In the genomic region with DNA sequence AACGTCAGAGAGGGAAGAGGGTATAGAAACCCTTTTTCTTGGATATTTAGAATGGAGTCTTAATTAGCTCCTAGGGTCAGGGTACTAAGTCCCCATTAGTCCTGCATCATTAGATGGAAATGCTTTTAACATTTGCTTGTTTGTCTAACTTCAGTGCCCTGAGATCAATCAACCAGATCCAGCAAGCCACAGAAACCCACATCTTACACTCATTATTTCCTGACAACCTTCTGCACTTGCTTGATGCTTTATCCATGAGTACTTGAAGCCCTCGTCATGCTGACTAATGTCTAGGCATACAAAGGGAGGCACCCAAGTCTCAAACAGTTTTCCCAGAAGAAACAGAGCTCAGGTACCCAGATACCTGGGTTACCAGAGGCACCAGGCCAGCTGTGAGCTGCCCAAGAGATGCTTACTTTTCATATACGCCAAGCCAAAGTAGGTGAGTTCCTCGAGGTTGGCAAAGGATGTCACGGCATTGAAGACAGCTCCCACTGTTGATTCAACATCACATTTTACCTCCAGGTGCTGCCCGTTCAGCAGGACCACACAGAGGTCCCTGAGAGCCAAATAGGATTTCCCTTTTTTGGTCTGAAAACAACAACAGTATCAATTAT, we compare ENCODE assay signal across 13 cellular contexts. TPM values are rescaled to one million over a fixed set of nuclear protein-coding genes. Genes with fewer than 3 reads are reported as not detected.
A peak's percentile ranks its signal among the peaks of the same experiment; 100 is the strongest.
DNase-seq lines count a peak whose midpoint lies in the region; ATAC-seq and TF ChIP-seq lines count a peak whose summit lies in the region.
"Had no signal": no experiment of that assay in that cellular context is flagged by ENCODE, and none has a peak within 500 bp of the region (broad histone marks: within the 10 kb centered on the region; RNA-seq: fewer than 3 reads in every experiment).

No MANE protein-coding gene starts in this region.

- TF ChIP-seq POLR2A in ovary (IDR thresholded peaks at IDR 0.05): no peak

- in situ Hi-C loops in GM13976 (cut with MboI; ENCODE audit: low sequenced_read_pairs, unreplicated experiment): no loop called here

- no peaks in the 10 kb centered on the region for H3K4me1 Mint-ChIP-seq in CD4-positive, alpha-beta memory T cell
- H3K4me1 Mint-ChIP-seq: T-cell had no signal

- H3K27ac ChIP-seq in right atrium auricular region (no peak overlapping the region), ovary (no peak overlapping the region)
- H3K27ac ChIP-seq in CD4-positive, alpha-beta memory T cell (ENCODE audit: low read depth, low read length): no peak overlapping the region

- no peak for ATAC-seq in left cardiac atrium
- ATAC-seq in HG02623 (IDR thresholded peaks at IDR 0.05; ENCODE audit: unreplicated experiment): peak; percentile 69
- peak; percentile 56 for ATAC-seq in HG03520 (IDR thresholded peaks at IDR 0.05; ENCODE audit: unreplicated experiment)
- ATAC-seq: natural killer cell treated with Interleukin-12 subunit alpha and Interleukin-12 subunit beta and Interleukin-15 and Interleukin-18, amount 100 ng/mL, for 72 hours; T-cell had no signal

- peaks cover 0 to 2% (median 0%) of the 10 kb centered on the region in 8 donors for H3K9me3 Mint-ChIP-seq in CD4-positive, alpha-beta memory T cell
- H3K9me3 Mint-ChIP-seq: activated naive CD4-positive, alpha-beta T cell treated with anti-CD3 and anti-CD28 coated beads for 36 hours; natural killer cell treated with Interleukin-12 subunit alpha and Interleukin-12 subunit beta and Interleukin-15 and Interleukin-18, amount 100 ng/mL, for 72 hours; T-cell had no signal

- H3K36me3 ChIP-seq in right atrium auricular region (no peaks in the 10 kb centered on the region), ovary (no peaks in the 10 kb centered on the region)
- H3K36me3 ChIP-seq in CD4-positive, alpha-beta memory T cell (ENCODE audit: insufficient read depth, low read length): no peaks in the 10 kb centered on the region

- no peak for TF ChIP-seq CTCF in right atrium auricular region (IDR thresholded peaks at IDR 0.05)
- no peak for TF ChIP-seq CTCF in GM13976 (IDR thresholded peaks at IDR 0.05; ENCODE audit: borderline replicate concordance, control extremely low read depth, extremely low read depth, insufficient read depth, missing control alignments)
- no peak for TF ChIP-seq CTCF in ovary (IDR thresholded peaks at IDR 0.05)

- H3K27me3 ChIP-seq in right atrium auricular region: no peaks in the 10 kb centered on the region
- H3K27me3 ChIP-seq in CD4-positive, alpha-beta memory T cell (ENCODE audit: insufficient read depth, low read length): no peaks in the 10 kb centered on the region
- no peaks in the 10 kb centered on the region for H3K27me3 ChIP-seq in ovary

- CTCF ChIA-PET in CD4-positive, alpha-beta memory T cell (lab: Charles Lee; ENCODE audit: partially characterized antibody): no interaction called here

- intact Hi-C loops in left cardiac atrium (cut with DNase I): no loop called here
- intact Hi-C loops in CD4-positive, alpha-beta memory T cell (cut with micrococcal nuclease): no loop called here
- intact Hi-C loops in ovary (cut with DNase I): no loop called here

- H3K36me3 Mint-ChIP-seq in CD4-positive, alpha-beta memory T cell: no peaks in the 10 kb centered on the region
- H3K36me3 Mint-ChIP-seq: natural killer cell treated with Interleukin-12 subunit alpha and Interleukin-12 subunit beta and Interleukin-15 and Interleukin-18, amount 100 ng/mL, for 72 hours; T-cell had no signal

- TF ChIP-seq EP300 in ovary (IDR thresholded peaks at IDR 0.05): no peak

- peak; percentile 54 for DNase-seq in right atrium auricular region (ENCODE audit: low spot score)
- no peak for DNase-seq in left cardiac atrium
- DNase-seq in GM13976 (ENCODE audit: low spot score): no peak
- DNase-seq in CD4-positive, alpha-beta memory T cell: no peak
- DNase-seq in ovary: no peak
- DNase-seq in HCEC 1CT: no peak
- DNase-seq: activated naive CD4-positive, alpha-beta T cell treated with anti-CD3 and anti-CD28 coated beads for 36 hours; DMS153; kidney glomerular epithelial cell; T-cell had no signal

- 80 to 83% (median 81%) methylated on average over 6 of the region's 6 CpGs for WGBS in ovary, 3 donors

- H3K9me3 ChIP-seq in right atrium auricular region: no peaks in the 10 kb centered on the region
- no peaks in the 10 kb centered on the region for H3K9me3 ChIP-seq in CD4-positive, alpha-beta memory T cell (ENCODE audit: control insufficient read depth in 1 of 2, low read length in 2 of 2)
- H3K9me3 ChIP-seq in ovary: no peaks in the 10 kb centered on the region

- H3K4me3 Mint-ChIP-seq in CD4-positive, alpha-beta memory T cell: no peak overlapping the region
- H3K4me3 Mint-ChIP-seq: activated naive CD4-positive, alpha-beta T cell treated with anti-CD3 and anti-CD28 coated beads for 36 hours; natural killer cell treated with Interleukin-12 subunit alpha and Interleukin-12 subunit beta and Interleukin-15 and Interleukin-18, amount 100 ng/mL, for 72 hours; T-cell had no signal

- H3K4me3 ChIP-seq in right atrium auricular region (no peak overlapping the region), ovary (no peak overlapping the region)
- no peak overlapping the region for H3K4me3 ChIP-seq in CD4-positive, alpha-beta memory T cell (ENCODE audit: low read length in 2 of 2)

- H3K27me3 Mint-ChIP-seq in CD4-positive, alpha-beta memory T cell: peaks cover 3 to 6% of the 10 kb centered on the region in 2 donors

- POLR2A ChIA-PET in CD4-positive, alpha-beta memory T cell (lab: Charles Lee; ENCODE audit: partially characterized antibody): no interaction called here

- no peak overlapping the region for H3K27ac Mint-ChIP-seq in CD4-positive, alpha-beta memory T cell
- H3K27ac Mint-ChIP-seq: activated naive CD4-positive, alpha-beta T cell treated with anti-CD3 and anti-CD28 coated beads for 36 hours; natural killer cell treated with Interleukin-12 subunit alpha and Interleukin-12 subunit beta and Interleukin-15 and Interleukin-18, amount 100 ng/mL, for 72 hours; T-cell had no signal

- H3K4me1 ChIP-seq in right atrium auricular region (peaks cover 0 to 10% of the 10 kb centered on the region in 2 donors), ovary (ENCODE audit: insufficient read depth) (no peaks in the 10 kb centered on the region)
- no peaks in the 10 kb centered on the region for H3K4me1 ChIP-seq in CD4-positive, alpha-beta memory T cell (ENCODE audit: insufficient read depth, low read length)

RNA-seq across cellular contexts. Expression of a gene that starts 42.7 kb away (rescaled TPM):
- 1 to 10 TPM; 1.2 to 7.5 TPM for total RNA-seq in right atrium auricular region
- 1 to 10 TPM; 6.0 to 7.7 TPM for total RNA-seq in left cardiac atrium
- not detected for total RNA-seq in CD4-positive, alpha-beta memory T cell
- polyA plus RNA-seq in CD4-positive, alpha-beta memory T cell: not detected
- 10 to 100 TPM in 1 of 7 donors, under 1 TPM in 4, not detected in 2; 0.15 to 11.8 (median 0.69) TPM for total RNA-seq in ovary
- under 1 TPM in 1 of 2 donors, not detected in 1; 0.70 TPM for polyA plus RNA-seq in ovary
- total RNA-seq: activated naive CD4-positive, alpha-beta T cell treated with anti-CD3 and anti-CD28 coated beads for 36 hours; natural killer cell treated with Interleukin-12 subunit alpha and Interleukin-12 subunit beta and Interleukin-15 and Interleukin-18, amount 100 ng/mL, for 72 hours had no signal

Comparison
In these comparisons a context has a peak if more than half of its experiments do, and no peak if none do; other contexts are left out.
1. ATAC-seq: peak in HG02623 (single experiment) and HG03520 (single experiment); none in left cardiac atrium (0 of 2).